ENCODE assay signal across 20 cellular contexts in the genomic region with DNA sequence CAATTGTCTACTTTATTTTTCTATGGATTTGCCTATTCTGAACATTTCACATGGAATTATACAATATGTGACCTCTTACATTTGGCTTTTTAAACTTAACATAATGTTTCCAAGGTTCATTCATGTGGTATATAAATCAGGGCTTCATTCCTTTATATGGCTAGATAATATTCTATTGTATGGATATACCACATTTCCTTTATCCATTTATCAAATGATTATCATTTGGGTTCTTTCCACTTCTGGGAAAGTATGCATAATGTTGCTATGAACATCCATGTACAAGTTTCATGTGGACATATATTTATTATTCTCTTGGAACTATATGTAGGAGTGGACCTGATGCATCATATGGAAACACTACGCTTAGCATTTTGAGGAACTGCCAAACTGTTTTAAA.
"Had no signal": no experiment of that assay in that cellular context is flagged by ENCODE, and none has a peak within 500 bp of the region (broad histone marks: within the 10 kb centered on the region; RNA-seq: fewer than 3 reads in every experiment).

No MANE protein-coding gene starts in this region.

- DNase-seq: colonic mucosa; cortex of kidney; effector memory CD4-positive, alpha-beta T cell; foreskin melanocyte; gastrocnemius medialis; glutamatergic neuron; head of caudate nucleus; heart right ventricle; hippocampal formation; left cardiac atrium; left lung; left ventricle myocardium superior; lower lobe of right lung; mesenchymal stem cell; mucosa of descending colon; naive B cell had no signal

- H3K27me3 ChIP-seq: colonic mucosa, esophagus muscularis mucosa, gastrocnemius medialis, heart right ventricle, left lung had no signal

- H3K4me3 ChIP-seq: colonic mucosa, esophagus muscularis mucosa, gastrocnemius medialis, heart right ventricle, left lung, lower lobe of right lung, mucosa of descending colon had no signal

- H3K4me1 ChIP-seq: colonic mucosa, gastrocnemius medialis, heart right ventricle, left lung, lower lobe of right lung had no signal

- H3K36me3 ChIP-seq: colonic mucosa, esophagus muscularis mucosa, gastrocnemius medialis, heart right ventricle, left lung, lower lobe of right lung had no signal

- FAIRE-seq: endothelial cell of umbilical vein, islet of Langerhans, keratinocyte had no signal

- H3K27ac ChIP-seq: colonic mucosa, esophagus muscularis mucosa, gastrocnemius medialis, heart right ventricle, left lung, lower lobe of right lung had no signal

- ATAC-seq: gastrocnemius medialis, heart right ventricle, left cardiac atrium, left lung, left ventricle myocardium superior, lower lobe of right lung, mucosa of descending colon had no signal

- H3K9me3 ChIP-seq: colonic mucosa, gastrocnemius medialis had no signal
